Comparison of ENCODE assay signal across 8 cellular contexts in the genomic region with DNA sequence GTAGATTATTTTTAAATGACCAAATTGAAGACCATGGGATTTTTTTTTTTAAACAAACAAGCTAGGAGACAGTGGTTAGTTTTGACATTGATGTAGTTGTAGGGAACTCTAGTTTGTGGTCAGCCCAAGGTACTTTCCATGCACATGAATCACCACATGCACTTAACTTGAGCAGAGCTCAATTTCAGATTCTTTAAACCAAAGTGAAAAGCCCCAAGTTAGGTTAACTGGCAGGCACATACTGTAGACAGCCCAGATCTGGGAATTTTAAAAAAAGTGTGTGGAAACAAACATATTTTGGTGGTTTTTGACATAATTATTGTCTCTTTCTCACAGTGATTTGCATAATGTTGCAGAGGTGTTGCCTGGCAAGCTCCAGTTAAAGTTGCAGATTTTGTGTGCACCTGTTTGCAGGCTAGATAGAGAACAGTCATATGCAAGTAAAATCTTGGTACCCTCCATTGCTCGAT.
DNase-seq lines count a peak whose midpoint lies in the region; ATAC-seq lines count a peak whose summit lies in the region.

No MANE protein-coding gene starts in this region.

- H3K4me1 Mint-ChIP-seq in activated naive CD8-positive, alpha-beta T cell treated with anti-CD3 and anti-CD28 coated beads for 36 hours: peaks cover 14% of the 10 kb centered on the region

- H3K27me3 Mint-ChIP-seq in activated naive CD8-positive, alpha-beta T cell treated with anti-CD3 and anti-CD28 coated beads for 36 hours: peaks cover 22% of the 10 kb centered on the region

- H3K9me3 Mint-ChIP-seq in activated naive CD8-positive, alpha-beta T cell treated with anti-CD3 and anti-CD28 coated beads for 36 hours: peaks cover 16% of the 10 kb centered on the region

- H3K27ac Mint-ChIP-seq in activated naive CD8-positive, alpha-beta T cell treated with anti-CD3 and anti-CD28 coated beads for 36 hours: no peak overlapping the region

- H3K4me3 Mint-ChIP-seq in activated naive CD8-positive, alpha-beta T cell treated with anti-CD3 and anti-CD28 coated beads for 36 hours: no peak overlapping the region

- peak; percentile 50 for DNase-seq in CD1c-positive myeloid dendritic cell (ENCODE audit: extremely low spot score)
- peak; percentile 33 for DNase-seq in activated naive CD8-positive, alpha-beta T cell treated with anti-CD3 and anti-CD28 coated beads for 36 hours
- peak; percentile 44 for DNase-seq in stromal cell of bone marrow (ENCODE audit: low read depth)
- DNase-seq in pons (ENCODE audit: low spot score): no peak
- DNase-seq in NCI-H526 treated with DMSO at 0.1 percent for 48 hours (lab: John Stamatoyannopoulos, UW): no peak
- no peak for DNase-seq in NCI-H1417 (lab: John Stamatoyannopoulos, UW)

- peaks cover 7% of the 10 kb centered on the region for H3K36me3 Mint-ChIP-seq in activated naive CD8-positive, alpha-beta T cell treated with anti-CD3 and anti-CD28 coated beads for 36 hours

- ATAC-seq in GM19397 (IDR thresholded peaks at IDR 0.05; ENCODE audit: unreplicated experiment): peak; percentile 86
- peak; percentile 92 for ATAC-seq in HG03354 (IDR thresholded peaks at IDR 0.05; ENCODE audit: poor library complexity, severe bottlenecking, unreplicated experiment)

Comparison
In these comparisons a context has a peak if more than half of its experiments do, and no peak if none do; other contexts are left out.
1. DNase-seq: peak in CD1c-positive myeloid dendritic cell (single experiment), activated naive CD8-positive, alpha-beta T cell treated with anti-CD3 and anti-CD28 coated beads for 36 hours (single experiment) and stromal cell of bone marrow (single experiment); none in pons (single experiment), NCI-H526 treated with DMSO at 0.1 percent for 48 hours (single experiment) and NCI-H1417 (0 of 3).